In the genomic region with DNA sequence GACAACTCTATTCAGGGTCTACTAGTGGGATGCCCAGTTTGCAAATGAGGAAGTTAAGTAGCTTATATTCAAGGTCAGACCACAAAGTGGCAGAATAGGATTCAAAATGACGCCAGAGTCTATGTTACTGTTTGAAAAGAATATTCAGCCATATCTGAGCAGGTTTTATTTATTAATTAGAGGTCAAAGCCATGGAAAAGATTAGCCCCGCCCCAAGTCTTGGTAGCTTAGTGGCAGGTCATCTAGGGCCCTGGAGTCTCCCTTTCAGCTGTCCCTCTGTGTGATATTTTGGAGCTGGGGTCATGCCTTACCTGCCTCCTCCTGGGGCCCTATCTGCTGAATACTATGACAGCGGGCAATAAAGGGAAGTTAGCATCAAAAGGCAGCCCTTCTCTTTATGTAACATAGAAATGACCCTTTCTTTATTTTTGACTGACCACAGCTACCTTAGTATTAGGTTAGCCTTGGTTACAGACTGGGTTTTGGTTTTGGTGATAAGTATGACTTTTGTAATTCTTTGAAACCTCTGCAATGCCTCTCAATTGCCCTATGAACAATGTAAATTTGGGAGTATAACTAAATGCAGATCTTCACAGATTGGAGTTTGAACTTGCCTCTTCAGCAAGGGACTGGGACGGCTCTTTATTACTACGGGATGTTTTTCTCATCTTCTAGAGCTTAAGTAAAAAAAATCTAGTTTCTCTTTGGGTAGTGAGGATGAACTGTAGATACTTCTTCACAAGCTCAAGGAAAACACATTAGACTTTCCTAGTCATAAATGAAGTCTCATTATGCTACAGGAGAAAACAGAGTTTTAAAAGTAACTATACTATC, we compare ENCODE assay signal across 9 cellular contexts.
A peak's percentile ranks its signal among the peaks of the same experiment; 100 is the strongest.
DNase-seq lines count a peak whose midpoint lies in the region; ATAC-seq and TF ChIP-seq lines count a peak whose summit lies in the region.
"Had no signal": no experiment of that assay in that cellular context is flagged by ENCODE, and none has a peak within 500 bp of the region (broad histone marks: within the 10 kb centered on the region; RNA-seq: fewer than 3 reads in every experiment).

No MANE protein-coding gene starts in this region.

- CTCF ChIA-PET in CD4-positive, alpha-beta T cell (lab: Charles Lee) = interaction anchor here (0.6 to 1.2 kb wide), 3 partner anchors 12 to 155 kb away, joined by 3 read pairs; partner anchors contain the start of gene ITGA4

- peaks cover 5% of the 10 kb centered on the region for H3K36me3 Mint-ChIP-seq in CD4-positive, alpha-beta T cell (ENCODE audit: low read depth)
- H3K36me3 Mint-ChIP-seq in activated T-cell treated with anti-CD3 and anti-CD28 coated beads, Interleukin-2, amount 50 U/mL, for 72 hours (ENCODE audit: insufficient read depth in 2 of 2) = peaks cover 7% of the 10 kb centered on the region in 2 donors

- H3K27me3 Mint-ChIP-seq in CD4-positive, alpha-beta T cell = no peaks in the 10 kb centered on the region
- H3K27me3 Mint-ChIP-seq in activated T-cell treated with anti-CD3 and anti-CD28 coated beads, Interleukin-2, amount 50 U/mL, for 72 hours (ENCODE audit: low read depth) = no peaks in the 10 kb centered on the region

- no peak for DNase-seq in CD4-positive, alpha-beta T cell
- no peak for DNase-seq in activated T-cell treated with anti-CD3 and anti-CD28 coated beads, Interleukin-2, amount 50 U/mL, for 72 hours
- no peak for DNase-seq in AG08395 (ENCODE audit: low spot score)
- DNase-seq in COLO668 (lab: John Stamatoyannopoulos, UW; ENCODE audit: unreplicated experiment) = no peak
- DNase-seq in head of caudate nucleus = no peak
- DNase-seq: NCI-H345 had no signal

- no peak for ATAC-seq in CD4-positive, alpha-beta T cell (ENCODE audit: poor library complexity)
- ATAC-seq in GM19395 (IDR thresholded peaks at IDR 0.05; ENCODE audit: unreplicated experiment) = peak; percentile 34
- ATAC-seq in HG03565 (IDR thresholded peaks at IDR 0.05; ENCODE audit: unreplicated experiment) = peak; percentile 23
- peak in 1 of 2 donors; percentile 21 for ATAC-seq in activated T-cell treated with anti-CD3 and anti-CD28 coated beads, Interleukin-2, amount 50 U/mL, for 72 hours (replicated peaks in 1 of 2)
- no peak for ATAC-seq in GM19328 (IDR thresholded peaks at IDR 0.05; ENCODE audit: unreplicated experiment)

- peak overlapping the region; percentile 95 for H3K27ac Mint-ChIP-seq in CD4-positive, alpha-beta T cell
- H3K27ac Mint-ChIP-seq in activated T-cell treated with anti-CD3 and anti-CD28 coated beads, Interleukin-2, amount 50 U/mL, for 72 hours = peak overlapping the region; percentile 98

- POLR2A ChIA-PET in CD4-positive, alpha-beta T cell (lab: Charles Lee) = interaction anchor here (0.7 to 10.6 kb wide), 14 partner anchors 8 to 775 kb away, joined by 3 to 115 read pairs (median 5); partner anchors contain the start of genes ITGA4 and UBE2E3

- no peaks in the 10 kb centered on the region for H3K9me3 ChIP-seq in CD4-positive, alpha-beta T cell (ENCODE audit: control insufficient read depth, low read length)

- no peaks in the 10 kb centered on the region for H3K9me3 Mint-ChIP-seq in CD4-positive, alpha-beta T cell
- H3K9me3 Mint-ChIP-seq in activated T-cell treated with anti-CD3 and anti-CD28 coated beads, Interleukin-2, amount 50 U/mL, for 72 hours = peaks cover 0 to 3% of the 10 kb centered on the region in 2 donors

- no peaks in the 10 kb centered on the region for H3K27me3 ChIP-seq in CD4-positive, alpha-beta T cell (ENCODE audit: control insufficient read depth, insufficient read depth, low read length)

- intact Hi-C loops in CD4-positive, alpha-beta T cell (cut with DNase I, micrococcal nuclease) = loop anchor here (5.0 to 10.0 kb wide), 3 partner anchors 79 to 172 kb away; partner anchors contain the start of gene ITGA4 (in 1 of the 2)
- intact Hi-C loops in head of caudate nucleus (cut with DNase I) = no loop called here

- H3K27ac ChIP-seq in CD4-positive, alpha-beta T cell (ENCODE audit: low read depth, low read length) = peak overlapping the region; percentile 78

- H3K4me1 Mint-ChIP-seq in CD4-positive, alpha-beta T cell (ENCODE audit: low read depth) = peaks cover 90% of the 10 kb centered on the region
- H3K4me1 Mint-ChIP-seq in activated T-cell treated with anti-CD3 and anti-CD28 coated beads, Interleukin-2, amount 50 U/mL, for 72 hours (ENCODE audit: low read depth) = peaks cover 70% of the 10 kb centered on the region

- H3K4me3 Mint-ChIP-seq in CD4-positive, alpha-beta T cell = peak overlapping the region; percentile 63
- peak overlapping the region; percentile 78 to 84 for H3K4me3 Mint-ChIP-seq in activated T-cell treated with anti-CD3 and anti-CD28 coated beads, Interleukin-2, amount 50 U/mL, for 72 hours

- TF ChIP-seq CTCF in CD4-positive, alpha-beta T cell (IDR thresholded peaks at IDR 0.05) = no peak

Comparison
In these comparisons a context has a peak if more than half of its experiments do, and no peak if none do; other contexts are left out.
1. ATAC-seq: peak in GM19395 (single experiment) and HG03565 (single experiment); none in CD4-positive, alpha-beta T cell (single experiment) and GM19328 (single experiment).